Comparison of ENCODE assay signal across 22 cellular contexts in the genomic region with DNA sequence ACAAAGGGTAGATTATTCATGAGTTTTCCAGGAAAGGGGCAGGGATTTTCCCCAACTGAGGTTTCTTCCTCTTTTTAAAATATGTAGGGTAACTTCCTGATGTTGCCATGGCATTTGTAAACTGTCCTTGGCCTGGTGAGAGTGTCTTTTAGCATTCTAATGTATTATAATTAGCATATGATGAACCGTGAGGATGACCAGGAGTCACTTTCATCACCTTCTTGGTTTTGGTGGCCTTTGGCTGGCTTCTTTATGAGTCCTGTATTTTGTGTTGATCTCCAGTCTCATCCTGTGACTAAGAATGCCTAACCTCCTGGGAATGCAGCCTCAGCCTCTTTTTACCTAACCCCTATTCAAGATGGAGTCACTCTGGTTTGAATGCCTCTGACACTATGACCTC.
DNase-seq lines count a peak whose midpoint lies in the region; ATAC-seq, FAIRE-seq and TF ChIP-seq lines count a peak whose summit lies in the region.
"Had no signal": no experiment of that assay in that cellular context is flagged by ENCODE, and none has a peak within 500 bp of the region (broad histone marks: within the 10 kb centered on the region; RNA-seq: fewer than 3 reads in every experiment).

No MANE protein-coding gene starts in this region.

- H3K9ac ChIP-seq in OCI-LY3 (ENCODE audit: low read length) = no peak overlapping the region
- H3K9ac ChIP-seq in astrocyte (ENCODE audit: low read length) = no peak overlapping the region
- H3K9ac ChIP-seq: GM23248 had no signal

- ATAC-seq in memory B cell (ENCODE audit: low read depth) (peak; percentile 62), left lobe of liver (no peak), GM21786 (IDR thresholded peaks at IDR 0.05; ENCODE audit: unreplicated experiment) (no peak)

- peaks cover 9% of the 10 kb centered on the region for H3K4me1 ChIP-seq in OCI-LY3 (ENCODE audit: low read length)
- no peaks in the 10 kb centered on the region for H3K4me1 ChIP-seq in astrocyte (ENCODE audit: insufficient read depth, low read length)
- H3K4me1 ChIP-seq: Caco-2 had no signal

- H3K27ac Mint-ChIP-seq in astrocyte (ENCODE audit: unreplicated experiment) (no peak overlapping the region), memory B cell (no peak overlapping the region)
- H3K27ac Mint-ChIP-seq: CD4-positive, alpha-beta T cell; IgD-negative memory B cell had no signal

- H3K4me2 ChIP-seq in OCI-LY3 (ENCODE audit: low read length) = peak overlapping the region; percentile 15; the same call in 1 of the 2 replicates
- no peak overlapping the region for H3K4me2 ChIP-seq in astrocyte (ENCODE audit: low read length)
- H3K4me2 ChIP-seq: PC-9 had no signal

- no peak overlapping the region for H3K4me3 ChIP-seq in OCI-LY3 (ENCODE audit: low read length)
- no peak overlapping the region for H3K4me3 ChIP-seq in astrocyte (ENCODE audit: insufficient read depth, low read depth, low read length)
- H3K4me3 ChIP-seq: GM23248, PC-9, SK-N-MC had no signal

- H3K4me1 Mint-ChIP-seq in astrocyte (ENCODE audit: low read depth, unreplicated experiment) (no peaks in the 10 kb centered on the region), memory B cell (peaks cover 5% of the 10 kb centered on the region)

- DNase-seq in astrocyte (ENCODE audit: low read depth) (peak; percentile 0), memory B cell (ENCODE audit: low spot score in 2 of 2) (no peak), NCI-H2081 (lab: John Stamatoyannopoulos, UW) (no peak), left lobe of liver (ENCODE audit: low spot score) (no peak)
- DNase-seq in activated CD8-positive, alpha-beta memory T cell treated with anti-CD3 and anti-CD28 coated beads for 24 hours = no peak
- DNase-seq: Caco-2; CD4-positive, alpha-beta T cell; DND-41; GM23248; HCEC 1CT; NCI-H1417; NCI-H1694 treated with DMSO at 0.1 percent for 48 hours; NCI-H446; NCI-H526; PC-9; SHP77 treated with DMSO at 0.1 percent for 48 hours had no signal

- H3K27me3 ChIP-seq in OCI-LY3 (ENCODE audit: low read depth, low read length) (no peaks in the 10 kb centered on the region), astrocyte (ENCODE audit: insufficient read depth, low read length) (no peaks in the 10 kb centered on the region)

- H3K36me3 Mint-ChIP-seq in astrocyte (ENCODE audit: low read depth, unreplicated experiment) (no peaks in the 10 kb centered on the region), memory B cell (no peaks in the 10 kb centered on the region)
- H3K36me3 Mint-ChIP-seq: IgD-negative memory B cell had no signal

- no peaks in the 10 kb centered on the region for H3K27me3 Mint-ChIP-seq in astrocyte (ENCODE audit: low read depth, unreplicated experiment)
- H3K27me3 Mint-ChIP-seq in memory B cell = no peaks in the 10 kb centered on the region
- H3K27me3 Mint-ChIP-seq: CD4-positive, alpha-beta T cell; IgD-negative memory B cell had no signal

- FAIRE-seq in astrocyte (lab: Jason Lieb, UNC) = peak; percentile 20
- FAIRE-seq: GM12891 had no signal

- H3K4me3 Mint-ChIP-seq in astrocyte (ENCODE audit: unreplicated experiment) (no peak overlapping the region), memory B cell (no peak overlapping the region)
- H3K4me3 Mint-ChIP-seq: CD4-positive, alpha-beta T cell; IgD-negative memory B cell had no signal

- H3K79me2 ChIP-seq in OCI-LY3 (ENCODE audit: low read length) = no peaks in the 10 kb centered on the region
- no peaks in the 10 kb centered on the region for H3K79me2 ChIP-seq in astrocyte (ENCODE audit: insufficient read depth, low read length)

- H3K9me3 ChIP-seq in OCI-LY3 (ENCODE audit: insufficient read depth, low read length) (no peaks in the 10 kb centered on the region), astrocyte (ENCODE audit: insufficient read depth, low read depth, low read length) (no peaks in the 10 kb centered on the region)
- H3K9me3 ChIP-seq: Caco-2 had no signal

- TF ChIP-seq CTCF in OCI-LY3 (IDR thresholded peaks at IDR 0.05; ENCODE audit: low read depth, low read length) (no peak), astrocyte (IDR thresholded peaks at IDR 0.05; ENCODE audit: insufficient read depth, low read depth, low read length) (no peak)

- H3K36me3 ChIP-seq in OCI-LY3 (replicated peaks; ENCODE audit: low read depth, low read length) (no peaks in the 10 kb centered on the region), astrocyte (ENCODE audit: insufficient read depth, low read length) (no peaks in the 10 kb centered on the region)

- no peak overlapping the region for H3K27ac ChIP-seq in OCI-LY3 (ENCODE audit: low read length)
- H3K27ac ChIP-seq in astrocyte (ENCODE audit: low read depth, low read length) = no peak overlapping the region
- H3K27ac ChIP-seq: GM23248, PC-9, RWPE1, SK-N-MC had no signal

- no peaks in the 10 kb centered on the region for H4K20me1 ChIP-seq in OCI-LY3 (ENCODE audit: insufficient read depth, low read length)
- no peaks in the 10 kb centered on the region for H4K20me1 ChIP-seq in astrocyte (ENCODE audit: insufficient read depth, low read length)

- H2AFZ ChIP-seq in OCI-LY3 (ENCODE audit: low read depth, low read length) (peak overlapping the region; percentile 24; the same call in 1 of the 2 replicates), astrocyte (ENCODE audit: low read depth, low read length) (no peak overlapping the region)
- H2AFZ ChIP-seq: GM23248, PC-9 had no signal

- H3K9me3 Mint-ChIP-seq in astrocyte (ENCODE audit: unreplicated experiment) (no peaks in the 10 kb centered on the region), memory B cell (peaks cover 1% of the 10 kb centered on the region)
